23 cellular contexts compared by ENCODE assay signal in the genomic region with DNA sequence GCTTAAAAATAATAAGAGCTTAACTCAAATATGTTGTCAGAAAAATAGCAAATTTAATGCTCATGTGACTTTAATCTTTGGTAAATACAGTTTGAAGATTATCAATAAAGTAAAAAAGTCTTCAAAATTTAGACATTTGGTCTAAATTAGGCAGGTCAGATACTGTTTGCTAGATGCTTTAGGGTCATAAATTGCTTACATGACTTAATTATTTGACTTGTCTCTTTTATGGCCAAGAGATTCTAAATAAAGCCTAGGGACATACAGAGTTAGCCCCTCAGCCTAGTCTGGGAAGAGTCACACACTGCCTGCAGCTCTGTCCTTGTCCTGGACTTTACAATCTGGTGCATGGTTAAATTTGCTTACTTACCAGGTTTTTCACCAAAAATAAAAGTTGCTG.
DNase-seq lines count a peak whose midpoint lies in the region; ATAC-seq, FAIRE-seq and TF ChIP-seq lines count a peak whose summit lies in the region.
"Had no signal": no experiment of that assay in that cellular context is flagged by ENCODE, and none has a peak within 500 bp of the region (broad histone marks: within the 10 kb centered on the region; RNA-seq: fewer than 3 reads in every experiment).

No MANE protein-coding gene starts in this region.

- intact Hi-C loops in HepG2 (cut with micrococcal nuclease; ENCODE audit: unreplicated experiment), result no loop called here
- intact Hi-C loops in right lobe of liver (cut with DNase I), result no loop called here
- intact Hi-C loops in K562 (cut with micrococcal nuclease), result no loop called here
- intact Hi-C loops in activated T-helper 1 cell treated with anti-CD3 and anti-CD28 coated beads, Interleukin-12 subunit alpha, Interleukin-12 subunit beta, Interleukin-2, Interleukin-4 antibody, amounts not matched to agents 30 ng/mL and 10 ng/mL and 1 ng/mL, durations not matched to agents 14 hours and 24 hours and 36 hours (cut with micrococcal nuclease), result no loop called here

- H3K9ac ChIP-seq in HepG2 (ENCODE audit: insufficient read depth, low read depth, low read length) (no peak overlapping the region), K562 (ENCODE audit: insufficient read depth in 1 of 2, low read depth in 2 of 2, low read length in 2 of 2) (no peak overlapping the region)
- H3K9ac ChIP-seq: BLaER1 had no signal

- no peaks in the 10 kb centered on the region for H3K9me3 ChIP-seq in HepG2 (ENCODE audit: low read length)
- H3K9me3 ChIP-seq in right lobe of liver, result no peaks in the 10 kb centered on the region
- no peaks in the 10 kb centered on the region for H3K9me3 ChIP-seq in K562 (replicated peaks; ENCODE audit: control insufficient read depth, insufficient read depth, low read depth, low read length)
- H3K9me3 ChIP-seq: BE2C, Caco-2 had no signal

- no peaks in the 10 kb centered on the region for H4K20me1 ChIP-seq in HepG2 (ENCODE audit: insufficient read depth, low read length)
- no peaks in the 10 kb centered on the region for H4K20me1 ChIP-seq in K562 (replicated peaks; ENCODE audit: control insufficient read depth, insufficient read depth, low read length)
- H4K20me1 ChIP-seq: BLaER1 had no signal

- CTCF ChIA-PET in HepG2 (lab: Yijun Ruan, JAX; ENCODE audit: low intra/inter-chr PET ratio, low total read pairs) (no interaction called here), K562 (lab: Yijun Ruan, JAX; ENCODE audit: low intra/inter-chr PET ratio) (no interaction called here)

- FAIRE-seq in HepG2 (lab: Jason Lieb, UNC) (no peak), K562 (lab: Jason Lieb, UNC) (no peak)
- FAIRE-seq: D721Med, G401.6, GM12891, GM19239 had no signal

- H3K27me3 ChIP-seq in HepG2 (ENCODE audit: control insufficient read depth in 1 of 2, insufficient read depth in 2 of 2, low read length in 2 of 2), result no peaks in the 10 kb centered on the region; a peak in 1 of 5 replicates
- no peaks in the 10 kb centered on the region for H3K27me3 ChIP-seq in right lobe of liver
- H3K27me3 ChIP-seq in K562 (ENCODE audit: control insufficient read depth in 2 of 2, insufficient read depth in 2 of 2, low read length in 2 of 2), result no peaks in the 10 kb centered on the region
- H3K27me3 ChIP-seq: BE2C, BLaER1 had no signal

- H2AFZ ChIP-seq in HepG2 (ENCODE audit: low read length), result no peak overlapping the region
- H2AFZ ChIP-seq in K562 (ENCODE audit: low read depth, low read length), result no peak overlapping the region

- H3K27ac ChIP-seq in HepG2 (ENCODE audit: extremely low read length, insufficient read depth, low read length), result no peak overlapping the region
- no peak overlapping the region for H3K27ac ChIP-seq in right lobe of liver
- no peak overlapping the region for H3K27ac ChIP-seq in K562 (ENCODE audit: extremely low read depth, low read depth, low read length)
- H3K27ac ChIP-seq: 22Rv1, BLaER1 had no signal

- H3K4me1 ChIP-seq in HepG2 (ENCODE audit: insufficient read depth, low read length), result peaks cover 6% of the 10 kb centered on the region; the same call in 1 of the 2 replicates
- H3K4me1 ChIP-seq in right lobe of liver, result peaks cover 0 to 8% (median 0%) of the 10 kb centered on the region in 4 donors
- H3K4me1 ChIP-seq in K562 (replicated peaks in 1 of 2; ENCODE audit: control insufficient read depth in 2 of 2, insufficient read depth in 2 of 2, low read length in 2 of 2), result peaks cover 0 to 7% of the 10 kb centered on the region in 2 experiments; a peak in 2 of 5 replicates
- H3K4me1 ChIP-seq: BE2C, BLaER1, Caco-2 had no signal

- H3K36me3 Mint-ChIP-seq in activated T-cell treated with anti-CD3 and anti-CD28 coated beads, Interleukin-2, amount 50 U/mL, for 72 hours (ENCODE audit: insufficient read depth in 2 of 2), result peaks cover 13 to 26% of the 10 kb centered on the region in 2 donors
- peaks cover 39% of the 10 kb centered on the region for H3K36me3 Mint-ChIP-seq in activated T-helper 1 cell treated with anti-CD3 and anti-CD28 coated beads, Interleukin-12 subunit alpha, Interleukin-12 subunit beta, Interleukin-2, Interleukin-4 antibody, amounts not matched to agents 30 ng/mL and 10 ng/mL and 1 ng/mL, durations not matched to agents 14 hours and 24 hours and 36 hours (ENCODE audit: low read depth)

- in situ Hi-C loops in HepG2 (cut with HindIII; ENCODE audit: extremely low pct_ligation_motif_present, low pct_unique_long_range_greater_than_20kb) (no loop called here), K562 (cut with MboI) (no loop called here)

- peak overlapping the region; percentile 76 for H3K27ac Mint-ChIP-seq in activated T-cell treated with anti-CD3 and anti-CD28 coated beads, Interleukin-2, amount 50 U/mL, for 72 hours
- H3K27ac Mint-ChIP-seq in activated T-helper 1 cell treated with anti-CD3 and anti-CD28 coated beads, Interleukin-12 subunit alpha, Interleukin-12 subunit beta, Interleukin-2, Interleukin-4 antibody, amounts not matched to agents 30 ng/mL and 10 ng/mL and 1 ng/mL, durations not matched to agents 14 hours and 24 hours and 36 hours, result no peak overlapping the region
- H3K27ac Mint-ChIP-seq: CD14-positive monocyte; CD4-positive, CD25-positive, alpha-beta regulatory T cell; CD8-positive, alpha-beta T cell had no signal

- no peaks in the 10 kb centered on the region for H3K9me1 ChIP-seq in K562 (ENCODE audit: control insufficient read depth, insufficient read depth, low read length)

- H3K36me3 ChIP-seq in HepG2 (replicated peaks in 1 of 2; ENCODE audit: control insufficient read depth in 1 of 2, insufficient read depth in 2 of 2, low read length in 2 of 2) (peaks cover 4 to 17% of the 10 kb centered on the region in 2 experiments; a peak in 4 of 5 replicates), right lobe of liver (peaks cover 0 to 5% (median under 1%) of the 10 kb centered on the region in 4 donors), K562 (ENCODE audit: control insufficient read depth, insufficient read depth, low read length) (peaks cover 38% of the 10 kb centered on the region; the same call in 2 of the 3 replicates)
- H3K36me3 ChIP-seq: BE2C had no signal

- TF ChIP-seq EP300 in HepG2 (IDR thresholded peaks at IDR 0.05; ENCODE audit: low read depth in 2 of 2, low read length in 2 of 2) (no peak), HepG2 (CRISPR knock-in tag; IDR thresholded peaks at IDR 0.05; ENCODE audit: borderline replicate concordance) (no peak), K562 (IDR thresholded peaks at IDR 0.05; ENCODE audit: low read length) (no peak)

- no peaks in the 10 kb centered on the region for H3K79me2 ChIP-seq in HepG2 (ENCODE audit: insufficient read depth, low read length)
- H3K79me2 ChIP-seq in K562 (ENCODE audit: control insufficient read depth, insufficient read depth, low read length), result no peaks in the 10 kb centered on the region

- BruUV-seq in HepG2 (replicated peaks; lab: Mats Ljungman, UMichigan), result no TSS peak
- no TSS peak for BruUV-seq in K562 (replicated peaks; lab: Mats Ljungman, UMichigan)

- H3K4me2 ChIP-seq in HepG2 (ENCODE audit: low read depth, low read length) (no peak overlapping the region), K562 (ENCODE audit: insufficient read depth, low read length) (no peak overlapping the region)
- H3K4me2 ChIP-seq: BLaER1 had no signal

- no peak for TF ChIP-seq POLR2A in HepG2 (IDR thresholded peaks at IDR 0.05; ENCODE audit: insufficient read depth in 1 of 2, low read depth in 2 of 2, low read length in 2 of 2)
- TF ChIP-seq POLR2A in right lobe of liver (IDR thresholded peaks at IDR 0.05), result no peak
- TF ChIP-seq POLR2A in K562 (conservative IDR thresholded peaks at IDR 0.05), result no peak

- no peaks in the 10 kb centered on the region for H3K4me1 Mint-ChIP-seq in activated T-cell treated with anti-CD3 and anti-CD28 coated beads, Interleukin-2, amount 50 U/mL, for 72 hours (ENCODE audit: low read depth)
- no peaks in the 10 kb centered on the region for H3K4me1 Mint-ChIP-seq in activated T-helper 1 cell treated with anti-CD3 and anti-CD28 coated beads, Interleukin-12 subunit alpha, Interleukin-12 subunit beta, Interleukin-2, Interleukin-4 antibody, amounts not matched to agents 30 ng/mL and 10 ng/mL and 1 ng/mL, durations not matched to agents 14 hours and 24 hours and 36 hours (ENCODE audit: low read depth)

- POLR2A ChIA-PET in HepG2 (lab: Yijun Ruan, JAX) (no interaction called here), K562 (lab: Yijun Ruan, JAX) (interaction anchor here (1.0 kb wide), 1 partner anchor 14 kb away, joined by 3 read pairs; no protein-coding TSS in a partner anchor)

- peaks cover 6 to 7% of the 10 kb centered on the region in 2 donors for H3K9me3 Mint-ChIP-seq in activated T-cell treated with anti-CD3 and anti-CD28 coated beads, Interleukin-2, amount 50 U/mL, for 72 hours
- peaks cover 5% of the 10 kb centered on the region for H3K9me3 Mint-ChIP-seq in activated T-helper 1 cell treated with anti-CD3 and anti-CD28 coated beads, Interleukin-12 subunit alpha, Interleukin-12 subunit beta, Interleukin-2, Interleukin-4 antibody, amounts not matched to agents 30 ng/mL and 10 ng/mL and 1 ng/mL, durations not matched to agents 14 hours and 24 hours and 36 hours

- TF ChIP-seq RAD21 in HepG2 (CRISPR knock-in tag; IDR thresholded peaks at IDR 0.05) (no peak), K562 (CRISPR knock-in tag; conservative IDR thresholded peaks at IDR 0.05 in 1 of 2, IDR thresholded peaks at IDR 0.05 in 1 of 2) (no peak)

- H3K27me3 Mint-ChIP-seq in activated T-cell treated with anti-CD3 and anti-CD28 coated beads, Interleukin-2, amount 50 U/mL, for 72 hours (ENCODE audit: low read depth), result no peaks in the 10 kb centered on the region
- no peaks in the 10 kb centered on the region for H3K27me3 Mint-ChIP-seq in activated T-helper 1 cell treated with anti-CD3 and anti-CD28 coated beads, Interleukin-12 subunit alpha, Interleukin-12 subunit beta, Interleukin-2, Interleukin-4 antibody, amounts not matched to agents 30 ng/mL and 10 ng/mL and 1 ng/mL, durations not matched to agents 14 hours and 24 hours and 36 hours (ENCODE audit: insufficient read depth)
- H3K27me3 Mint-ChIP-seq: CD4-positive, CD25-positive, alpha-beta regulatory T cell had no signal

- H3K4me3 Mint-ChIP-seq in activated T-cell treated with anti-CD3 and anti-CD28 coated beads, Interleukin-2, amount 50 U/mL, for 72 hours, result no peak overlapping the region
- H3K4me3 Mint-ChIP-seq in activated T-helper 1 cell treated with anti-CD3 and anti-CD28 coated beads, Interleukin-12 subunit alpha, Interleukin-12 subunit beta, Interleukin-2, Interleukin-4 antibody, amounts not matched to agents 30 ng/mL and 10 ng/mL and 1 ng/mL, durations not matched to agents 14 hours and 24 hours and 36 hours, result no peak overlapping the region
- H3K4me3 Mint-ChIP-seq: CD14-positive monocyte; CD4-positive, CD25-positive, alpha-beta regulatory T cell; CD8-positive, alpha-beta T cell had no signal

- no peak for ATAC-seq in activated T-cell treated with anti-CD3 and anti-CD28 coated beads, Interleukin-2, amount 50 U/mL, for 72 hours (replicated peaks in 1 of 2)
- ATAC-seq in HepG2 (no peak), right lobe of liver (no peak), K562 (no peak)
- ATAC-seq: CD8-positive, alpha-beta T cell had no signal

- DNase-seq in activated T-cell treated with anti-CD3 and anti-CD28 coated beads, Interleukin-2, amount 50 U/mL, for 72 hours, result no peak
- DNase-seq in activated T-cell treated with anti-CD3 and anti-CD28 coated beads, Interleukin-2, amount 50 U/mL, for 1 hour, result no peak
- DNase-seq in HepG2 (ENCODE audit: low spot score) (no peak), right lobe of liver (no peak), K562 (ENCODE audit: extremely low read depth in 1 of 4, low spot score in 3 of 4) (no peak), SW 1271 (lab: John Stamatoyannopoulos, UW) (no peak)
- DNase-seq in activated T-helper 1 cell treated with anti-CD3 and anti-CD28 coated beads, Interleukin-12 subunit alpha, Interleukin-12 subunit beta, Interleukin-2, Interleukin-4 antibody, amounts not matched to agents 30 ng/mL and 10 ng/mL and 1 ng/mL, durations not matched to agents 14 hours and 24 hours and 36 hours (ENCODE audit: low spot score), result no peak
- DNase-seq: ACHN; BE2C; C1 segment of cervical spinal cord; Caco-2; Calu3; CD4-positive, CD25-positive, alpha-beta regulatory T cell; CD8-positive, alpha-beta T cell; DMS79 treated with DMSO at 0.1 percent for 48 hours; GF-D8 had no signal

- H3K4me3 ChIP-seq in HepG2 (replicated peaks in 1 of 3; ENCODE audit: insufficient read depth in 1 of 3, low read depth in 2 of 3, low read length in 3 of 3) (no peak overlapping the region), right lobe of liver (no peak overlapping the region), K562 (no peak overlapping the region)
- H3K4me3 ChIP-seq: BLaER1 had no signal

- TF ChIP-seq CTCF in HepG2 (CRISPR knock-in tag; IDR thresholded peaks at IDR 0.05) (no peak), right lobe of liver (IDR thresholded peaks at IDR 0.05) (no peak), K562 (IDR thresholded peaks at IDR 0.05 in 2 of 3, conservative IDR thresholded peaks at IDR 0.05 in 1 of 3; ENCODE audit: insufficient read depth in 2 of 3, low read depth in 1 of 3, low read length in 3 of 3) (no peak)
